27 cellular contexts compared by ENCODE assay signal in genomic region chr5:144093400-144093799, GRCh38.
"Had no signal": no experiment of that assay in that cellular context is flagged by ENCODE, and none has a peak within 500 bp of the region (broad histone marks: within the 10 kb centered on the region; RNA-seq: fewer than 3 reads in every experiment).

No MANE protein-coding gene starts in this region.

- H3K4me3 ChIP-seq: coronary artery, dorsolateral prefrontal cortex had no signal

- DNase-seq: activated CD4-positive, alpha-beta T cell treated with anti-CD3 and anti-CD28 coated beads for 1 hour; activated CD4-positive, alpha-beta T cell treated with anti-CD3 and anti-CD28 coated beads for 4 hours; activated CD4-positive, alpha-beta T cell treated with anti-CD3 and anti-CD28 coated beads, Interleukin-2, amount 50 U/mL, for 1 hour; activated CD4-positive, alpha-beta T cell treated with anti-CD3 and anti-CD28 coated beads, Interleukin-2, amount 50 U/mL, for 48 hours; activated CD8-positive, alpha-beta memory T cell treated with anti-CD3 and anti-CD28 coated beads for 24 hours; activated CD8-positive, alpha-beta T cell treated with anti-CD3 and anti-CD28 coated beads for 36 hours; activated effector memory CD4-positive, alpha-beta T cell treated with Interleukin-2 at 50 U/mL for 16 hours; activated gamma-delta T cell treated with Interleukin-2 at 50 U/mL for 16 hours; activated naive CD4-positive, alpha-beta T cell treated with anti-CD3 and anti-CD28 coated beads, Interleukin-2, amount 50 U/mL, for 16 hours; activated naive CD4-positive, alpha-beta T cell treated with Interleukin-2 at 50 U/mL for 16 hours; activated T-cell treated with anti-CD3 and anti-CD28 coated beads, Interleukin-2, amount 50 U/mL, for 4 hours; amniotic stem cell; anterior cingulate cortex; brain microvascular endothelial cell; dorsolateral prefrontal cortex; effector memory CD4-positive, alpha-beta T cell; endodermal cell; foreskin fibroblast had no signal

- FAIRE-seq: astrocyte, bronchial epithelial cell, frontal cortex had no signal

- H3K36me3 ChIP-seq: brain microvascular endothelial cell had no signal

- H3K9me3 Mint-ChIP-seq: central memory CD8-positive, alpha-beta T cell; dendritic cell treated with granulocyte-macrophage colony-stimulating factor and Interleukin-4, amounts not matched to agents 40 ng/mL and 50 ng/mL, for 4 days; endodermal cell had no signal

- H3K27me3 Mint-ChIP-seq: dendritic cell treated with granulocyte-macrophage colony-stimulating factor and Interleukin-4, amounts not matched to agents 40 ng/mL and 50 ng/mL, for 4 days had no signal

- H3K27ac Mint-ChIP-seq: activated CD8-positive, alpha-beta T cell treated with anti-CD3 and anti-CD28 coated beads for 36 hours; activated naive CD8-positive, alpha-beta T cell; activated T-helper 17 cell treated with anti-CD3 and anti-CD28 coated beads, Interleukin-2, amount 50 U/mL, for 72 hours; dendritic cell treated with granulocyte-macrophage colony-stimulating factor and Interleukin-4, amounts not matched to agents 40 ng/mL and 50 ng/mL, for 4 days; endodermal cell had no signal

- H3K4me3 Mint-ChIP-seq: activated CD8-positive, alpha-beta T cell treated with anti-CD3 and anti-CD28 coated beads for 36 hours; activated naive CD8-positive, alpha-beta T cell; activated T-cell treated with anti-CD3 and anti-CD28 coated beads, Interleukin-2, amount 50 U/mL, for 4 hours; activated T-helper 17 cell treated with anti-CD3 and anti-CD28 coated beads, Interleukin-2, amount 50 U/mL, for 72 hours; central memory CD8-positive, alpha-beta T cell; dendritic cell treated with granulocyte-macrophage colony-stimulating factor and Interleukin-4, amounts not matched to agents 40 ng/mL and 50 ng/mL, for 4 days; endodermal cell had no signal

- H3K27ac ChIP-seq: brain microvascular endothelial cell, coronary artery, dorsolateral prefrontal cortex had no signal

- H3K27me3 ChIP-seq: brain microvascular endothelial cell had no signal

- ATAC-seq: activated CD8-positive, alpha-beta T cell treated with anti-CD3 and anti-CD28 coated beads for 36 hours; activated T-cell treated with anti-CD3 and anti-CD28 coated beads, Interleukin-2, amount 50 U/mL, for 4 hours; activated T-helper 17 cell treated with anti-CD3 and anti-CD28 coated beads, Interleukin-2, amount 50 U/mL, for 72 hours; esophagus mucosa had no signal
